Comparison of ENCODE assay signal across 17 cellular contexts in genomic region chr2:158184556-158185343, GRCh38.
DNase-seq lines count a peak whose midpoint lies in the region; ATAC-seq, FAIRE-seq and TF ChIP-seq lines count a peak whose summit lies in the region.
"Had no signal": no experiment of that assay in that cellular context is flagged by ENCODE, and none has a peak within 500 bp of the region (broad histone marks: within the 10 kb centered on the region; RNA-seq: fewer than 3 reads in every experiment).

No MANE protein-coding gene starts in this region.

- intact Hi-C loops in pancreas (cut with DNase I), result loop anchor here in 1 of 3 donors (10.0 kb wide), 1 partner anchor 560 kb away; no protein-coding TSS in a partner anchor

- 83 to 91% methylated on average over 3 of the region's 3 CpGs for WGBS in pancreas, 2 donors

- H3K36me3 ChIP-seq in astrocyte (ENCODE audit: insufficient read depth, low read length) (no peaks in the 10 kb centered on the region), pancreas (no peaks in the 10 kb centered on the region)
- H3K36me3 ChIP-seq: left lung, transverse colon had no signal

- no peaks in the 10 kb centered on the region for H4K20me1 ChIP-seq in astrocyte (ENCODE audit: insufficient read depth, low read length)

- FAIRE-seq in astrocyte (lab: Jason Lieb, UNC), result no peak
- no peak for FAIRE-seq in pancreas (lab: Jason Lieb, UNC)
- FAIRE-seq: D721Med, GM12892, small intestine had no signal

- peaks cover 20% of the 10 kb centered on the region for H3K4me1 Mint-ChIP-seq in astrocyte (ENCODE audit: low read depth, unreplicated experiment)
- H3K4me1 Mint-ChIP-seq in stimulated activated memory B cell treated with anti-CD40 and anti-IgM and Interleukin-4, amounts not matched to agents 10 μg/mL and 1 μg/mL and 100 μg/mL, for 72 hours, result peaks cover 8% of the 10 kb centered on the region

- DNase-seq in HuH-7 (ENCODE audit: low spot score), result peak; percentile 12
- DNase-seq in astrocyte (ENCODE audit: low read depth), result peak; percentile 3
- peak; percentile 57 for DNase-seq in globus pallidus (ENCODE audit: low spot score)
- no peak for DNase-seq in pancreas
- no peak for DNase-seq in NCI-H187 treated with DMSO at 0.1 percent for 48 hours (lab: John Stamatoyannopoulos, UW)
- DNase-seq in activated CD4-positive, CD25-positive, alpha-beta regulatory T cell (lab: John Stamatoyannopoulos, UW), result no peak
- DNase-seq: activated CD4-positive, alpha-beta T cell treated with anti-CD3 and anti-CD28 coated beads for 4 hours; activated naive CD4-positive, alpha-beta T cell treated with Interleukin-2 at 50 U/mL for 16 hours; GM23248; left lung; NCI-H2107; small intestine; transverse colon had no signal

- H3K4me3 ChIP-seq in astrocyte (ENCODE audit: insufficient read depth, low read depth, low read length) (no peak overlapping the region), pancreas (no peak overlapping the region)
- H3K4me3 ChIP-seq: GM23248, left lung, transverse colon had no signal

- TF ChIP-seq CTCF in astrocyte (IDR thresholded peaks at IDR 0.05; ENCODE audit: insufficient read depth, low read depth, low read length) (no peak), pancreas (IDR thresholded peaks at IDR 0.05) (no peak)

- H3K36me3 Mint-ChIP-seq in astrocyte (ENCODE audit: low read depth, unreplicated experiment), result no peaks in the 10 kb centered on the region
- H3K36me3 Mint-ChIP-seq in stimulated activated memory B cell treated with anti-CD40 and anti-IgM and Interleukin-4, amounts not matched to agents 10 μg/mL and 1 μg/mL and 100 μg/mL, for 72 hours, result no peaks in the 10 kb centered on the region

- no peak overlapping the region for H3K4me2 ChIP-seq in astrocyte (ENCODE audit: low read length)

- no peak overlapping the region for H3K4me3 Mint-ChIP-seq in astrocyte (ENCODE audit: unreplicated experiment)
- no peak overlapping the region for H3K4me3 Mint-ChIP-seq in stimulated activated memory B cell treated with anti-CD40 and anti-IgM and Interleukin-4, amounts not matched to agents 10 μg/mL and 1 μg/mL and 100 μg/mL, for 72 hours

- peaks cover 2% of the 10 kb centered on the region for H3K9me3 Mint-ChIP-seq in astrocyte (ENCODE audit: unreplicated experiment)
- H3K9me3 Mint-ChIP-seq in stimulated activated memory B cell treated with anti-CD40 and anti-IgM and Interleukin-4, amounts not matched to agents 10 μg/mL and 1 μg/mL and 100 μg/mL, for 72 hours, result no peaks in the 10 kb centered on the region

- H3K27ac Mint-ChIP-seq in astrocyte (ENCODE audit: unreplicated experiment), result no peak overlapping the region
- no peak overlapping the region for H3K27ac Mint-ChIP-seq in stimulated activated memory B cell treated with anti-CD40 and anti-IgM and Interleukin-4, amounts not matched to agents 10 μg/mL and 1 μg/mL and 100 μg/mL, for 72 hours

- no peaks in the 10 kb centered on the region for H3K9me3 ChIP-seq in astrocyte (ENCODE audit: insufficient read depth, low read depth, low read length)
- H3K9me3 ChIP-seq in pancreas, result no peaks in the 10 kb centered on the region
- H3K9me3 ChIP-seq: left lung, transverse colon had no signal

- H3K79me2 ChIP-seq in astrocyte (ENCODE audit: insufficient read depth, low read length), result no peaks in the 10 kb centered on the region

- no peak overlapping the region for H3K9ac ChIP-seq in astrocyte (ENCODE audit: low read length)
- H3K9ac ChIP-seq: GM23248 had no signal

- H3K27ac ChIP-seq in astrocyte (ENCODE audit: low read depth, low read length) (no peak overlapping the region), pancreas (no peak overlapping the region)
- H3K27ac ChIP-seq: GM23248, left lung, transverse colon had no signal

- ATAC-seq in pancreas (peak in 3 of 4 donors; percentile 14 to 48 (median 28)), GM21619 (IDR thresholded peaks at IDR 0.05; ENCODE audit: unreplicated experiment) (no peak)
- ATAC-seq in stimulated activated memory B cell treated with anti-CD40 and anti-IgM and Interleukin-4, amounts not matched to agents 10 μg/mL and 1 μg/mL and 100 μg/mL, for 72 hours, result no peak
- ATAC-seq: left lung had no signal

- peaks cover 14% of the 10 kb centered on the region for H3K27me3 Mint-ChIP-seq in astrocyte (ENCODE audit: low read depth, unreplicated experiment)
- peaks cover 22% of the 10 kb centered on the region for H3K27me3 Mint-ChIP-seq in stimulated activated memory B cell treated with anti-CD40 and anti-IgM and Interleukin-4, amounts not matched to agents 10 μg/mL and 1 μg/mL and 100 μg/mL, for 72 hours

- no peak overlapping the region for H2AFZ ChIP-seq in astrocyte (ENCODE audit: low read depth, low read length)
- H2AFZ ChIP-seq: GM23248 had no signal

- H3K27me3 ChIP-seq in astrocyte (ENCODE audit: insufficient read depth, low read length), result no peaks in the 10 kb centered on the region
- H3K27me3 ChIP-seq in pancreas, result no peaks in the 10 kb centered on the region
- H3K27me3 ChIP-seq: left lung, transverse colon had no signal

- H3K4me1 ChIP-seq in astrocyte (ENCODE audit: insufficient read depth, low read length), result no peaks in the 10 kb centered on the region
- no peaks in the 10 kb centered on the region for H3K4me1 ChIP-seq in pancreas
- H3K4me1 ChIP-seq: left lung had no signal

Comparison
In these comparisons a context has a peak if more than half of its experiments do, and no peak if none do; other contexts are left out.
1. DNase-seq: peak in HuH-7 (single experiment), astrocyte (single experiment) and globus pallidus (single experiment); none in pancreas (0 of 6), NCI-H187 treated with DMSO at 0.1 percent for 48 hours (single experiment) and activated CD4-positive, CD25-positive, alpha-beta regulatory T cell (0 of 4).
2. ATAC-seq: peak in pancreas (3 of 4); none in stimulated activated memory B cell treated with anti-CD40 and anti-IgM and Interleukin-4, amounts not matched to agents 10 μg/mL and 1 μg/mL and 100 μg/mL, for 72 hours (single experiment) and GM21619 (single experiment).